ENCODE assay signal across 9 cellular contexts in genomic region chr5:79200573-79201183, GRCh38. TPM values are rescaled to one million over a fixed set of nuclear protein-coding genes. Genes with fewer than 3 reads are reported as not detected.
DNase-seq lines count a peak whose midpoint lies in the region; ATAC-seq and TF ChIP-seq lines count a peak whose summit lies in the region.
"Had no signal": no experiment of that assay in that cellular context is flagged by ENCODE, and none has a peak within 500 bp of the region (broad histone marks: within the 10 kb centered on the region; RNA-seq: fewer than 3 reads in every experiment).

No MANE protein-coding gene starts in this region.

- H3K27me3 ChIP-seq in A673 (replicated peaks; ENCODE audit: insufficient read depth, low read depth, low read length, poor library complexity) (no peaks in the 10 kb centered on the region), aorta (ENCODE audit: control insufficient read depth in 1 of 2, insufficient read depth in 2 of 2, low read length in 1 of 2) (no peaks in the 10 kb centered on the region)

- intact Hi-C loops in A673 (cut with micrococcal nuclease; ENCODE audit: unreplicated experiment), result loop anchor here (5.0 kb wide), 1 partner anchor 178 kb away; no protein-coding TSS in a partner anchor
- intact Hi-C loops in OCI-LY7 (cut with micrococcal nuclease; ENCODE audit: unreplicated experiment), result no loop called here
- intact Hi-C loops in aorta (cut with DNase I), result no loop called here

- H2AFZ ChIP-seq in OCI-LY7 (ENCODE audit: low read length), result no peak overlapping the region

- no peaks in the 10 kb centered on the region for H3K36me3 ChIP-seq in A673 (ENCODE audit: insufficient read depth, low read length, poor library complexity, severe bottlenecking)
- no peaks in the 10 kb centered on the region for H3K36me3 ChIP-seq in OCI-LY7 (ENCODE audit: insufficient read depth, low read length)
- H3K36me3 ChIP-seq in aorta (ENCODE audit: control insufficient read depth in 1 of 2, insufficient read depth in 2 of 2, low read length in 1 of 2), result no peaks in the 10 kb centered on the region

- no peak overlapping the region for H3K4me2 ChIP-seq in OCI-LY7 (ENCODE audit: low read length)

- H3K27ac ChIP-seq in A673 (ENCODE audit: low read depth, low read length, poor library complexity, severe bottlenecking) (no peak overlapping the region), OCI-LY7 (ENCODE audit: low read depth, low read length, poor library complexity, severe bottlenecking) (no peak overlapping the region), aorta (ENCODE audit: low read depth in 1 of 2, low read length in 2 of 2) (no peak overlapping the region)

- H3K4me1 Mint-ChIP-seq in activated T-cell treated with anti-CD3 and anti-CD28 coated beads, Interleukin-2, amount 50 U/mL, for 4 hours (ENCODE audit: low read depth), result no peaks in the 10 kb centered on the region

- DNase-seq in A673 (ENCODE audit: low spot score) (peak; percentile 35), GM12865 (ENCODE audit: low read depth) (peak; percentile 44), OCI-LY7 (ENCODE audit: low spot score) (peak; percentile 24), fibroblast of peridontal ligament (ENCODE audit: extremely low read depth) (peak; percentile 34), GOT3 (lab: John Stamatoyannopoulos, UW) (no peak), aorta (no peak)
- DNase-seq in activated T-cell treated with anti-CD3 and anti-CD28 coated beads, Interleukin-2, amount 50 U/mL, for 4 hours, result no peak
- DNase-seq: NCI-H2029 treated with DMSO at 0.1 percent for 48 hours had no signal

- H3K4me1 ChIP-seq in A673 (ENCODE audit: insufficient read depth, low read length, poor library complexity, severe bottlenecking) (peaks cover 4% of the 10 kb centered on the region), OCI-LY7 (ENCODE audit: insufficient read depth, low read length, poor library complexity, severe bottlenecking) (no peaks in the 10 kb centered on the region), aorta (ENCODE audit: control insufficient read depth in 1 of 2, insufficient read depth in 2 of 2, low read length in 2 of 2) (no peaks in the 10 kb centered on the region)

- no peaks in the 10 kb centered on the region for H3K79me2 ChIP-seq in OCI-LY7 (ENCODE audit: insufficient read depth, low read depth, low read length)

- no peaks in the 10 kb centered on the region for H3K9me3 ChIP-seq in A673 (ENCODE audit: low read depth, low read length, poor library complexity, severe bottlenecking)
- H3K9me3 ChIP-seq in OCI-LY7 (ENCODE audit: low read length), result no peaks in the 10 kb centered on the region
- H3K9me3 ChIP-seq in aorta (ENCODE audit: control insufficient read depth, low read length), result no peaks in the 10 kb centered on the region

- H3K4me3 ChIP-seq in A673 (ENCODE audit: low read depth, low read length, poor library complexity, severe bottlenecking) (no peak overlapping the region), GM12865 (ENCODE audit: low read depth, low read length) (no peak overlapping the region), OCI-LY7 (ENCODE audit: low read depth, low read length, poor library complexity, severe bottlenecking) (no peak overlapping the region), aorta (ENCODE audit: low read length in 2 of 2) (no peak overlapping the region)

- no peaks in the 10 kb centered on the region for H3K27me3 Mint-ChIP-seq in activated T-cell treated with anti-CD3 and anti-CD28 coated beads, Interleukin-2, amount 50 U/mL, for 4 hours (ENCODE audit: low read depth)

- no peaks in the 10 kb centered on the region for H3K36me3 Mint-ChIP-seq in activated T-cell treated with anti-CD3 and anti-CD28 coated beads, Interleukin-2, amount 50 U/mL, for 4 hours (ENCODE audit: insufficient read depth)

- H4K20me1 ChIP-seq in OCI-LY7 (ENCODE audit: insufficient read depth, low read length), result no peaks in the 10 kb centered on the region

- ATAC-seq in GM19463 (IDR thresholded peaks at IDR 0.05; ENCODE audit: unreplicated experiment) (no peak), aorta (ENCODE audit: low FRiP score) (no peak)
- ATAC-seq in activated T-cell treated with anti-CD3 and anti-CD28 coated beads, Interleukin-2, amount 50 U/mL, for 4 hours, result no peak

- CTCF ChIA-PET in A673 (lab: Charles Lee), result interaction anchor here (0.6 to 0.7 kb wide), 2 partner anchors 20 to 211 kb away, joined by 3 to 4 read pairs; no protein-coding TSS in a partner anchor
- CTCF ChIA-PET in OCI-LY7 (lab: Charles Lee; ENCODE audit: unreplicated experiment), result no interaction called here

- POLR2A ChIA-PET in A673 (lab: Charles Lee; ENCODE audit: low non-redundant PET), result no interaction called here
- POLR2A ChIA-PET in OCI-LY7 (lab: Charles Lee), result interaction anchor here (0.6 to 0.8 kb wide), 3 partner anchors 12 to 119 kb away, joined by 3 to 5 read pairs (median 4); no protein-coding TSS in a partner anchor

- H3K4me3 Mint-ChIP-seq in activated T-cell treated with anti-CD3 and anti-CD28 coated beads, Interleukin-2, amount 50 U/mL, for 4 hours, result no peak overlapping the region

- peak; percentile 63 for TF ChIP-seq CTCF in A673 (conservative IDR thresholded peaks at IDR 0.05; ENCODE audit: low read depth, low read length)
- peak; percentile 55 for TF ChIP-seq CTCF in GM12865 (IDR thresholded peaks at IDR 0.05; ENCODE audit: insufficient read depth, low read depth, low read length, missing control alignments)
- peak; percentile 83 for TF ChIP-seq CTCF in OCI-LY7 (conservative IDR thresholded peaks at IDR 0.05; ENCODE audit: low read length)

- WGBS in aorta, 2 donors, result 48 to 57% methylated on average over 3 of the region's 3 CpGs

- BruUV-seq in A673 (replicated peaks; lab: Mats Ljungman, UMichigan), result no TSS peak
- BruUV-seq in OCI-LY7 (replicated peaks; lab: Mats Ljungman, UMichigan), result no TSS peak

- H3K9me3 Mint-ChIP-seq in activated T-cell treated with anti-CD3 and anti-CD28 coated beads, Interleukin-2, amount 50 U/mL, for 4 hours, result no peaks in the 10 kb centered on the region

- no peaks in the 10 kb centered on the region for H3K9me2 ChIP-seq in OCI-LY7 (ENCODE audit: insufficient read depth, low read length)

RNA-seq across cellular contexts. Expression of gene JMY, which starts 35.3 kb away (rescaled TPM):
- 3.5 and 4.0 TPM in 2 replicates for total RNA-seq in A673 (2021)
- 4.3 and 4.5 TPM in 2 replicates for total RNA-seq in OCI-LY7 (2014; rRNA removed; shearing (Covaris generic))
- 6.3 and 7.1 TPM in 2 replicates for total RNA-seq in OCI-LY7 (2022)
- 1 to 10 TPM; 5.2 to 7.8 (median 5.7) TPM for total RNA-seq in activated T-cell treated with anti-CD3 and anti-CD28 coated beads, Interleukin-2, amount 50 U/mL, for 4 hours
- 10 to 100 TPM in 1 of 2 donors, 1 to 10 TPM in 1; 9.9 to 14.1 TPM for total RNA-seq in aorta
- polyA plus RNA-seq in aorta, result 1 to 10 TPM; 3.0 to 6.7 TPM

Comparison
In these comparisons a context has a peak if more than half of its experiments do, and no peak if none do; other contexts are left out.
1. DNase-seq: peak in A673 (single experiment), GM12865 (single experiment), OCI-LY7 (single experiment) and fibroblast of peridontal ligament (single experiment); none in GOT3 (single experiment), activated T-cell treated with anti-CD3 and anti-CD28 coated beads, Interleukin-2, amount 50 U/mL, for 4 hours (single experiment) and aorta (0 of 2).
2. Peak in every context shown above with its lines, with median percentiles within 50 percentile points of each other: CTCF ChIP-seq.